In the genomic region with DNA sequence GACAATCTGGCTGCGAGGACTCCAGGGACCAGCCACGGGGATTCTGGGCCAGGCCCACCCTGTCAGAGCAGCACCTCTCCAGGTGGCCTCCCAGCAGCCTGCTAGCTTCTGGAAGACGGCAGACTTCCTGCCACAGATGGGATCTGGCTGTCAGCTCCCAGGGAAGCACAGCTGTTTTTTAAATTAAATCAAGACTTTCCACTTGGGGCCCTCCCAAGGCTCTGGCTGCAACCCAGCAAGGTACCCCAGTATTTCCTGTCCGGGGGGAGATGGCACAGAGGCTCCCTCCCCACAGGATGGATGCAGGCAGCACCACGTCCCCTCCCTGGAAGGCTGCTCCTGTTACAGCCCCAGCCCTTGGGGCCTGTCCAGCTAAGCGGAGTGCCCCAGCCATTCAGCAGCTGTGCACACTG, we compare ENCODE assay signal across 16 cellular contexts. TPM values are rescaled to one million over a fixed set of nuclear protein-coding genes. Genes with fewer than 3 reads are reported as not detected.
DNase-seq lines count a peak whose midpoint lies in the region; ATAC-seq and TF ChIP-seq lines count a peak whose summit lies in the region.
"Had no signal": no experiment of that assay in that cellular context is flagged by ENCODE, and none has a peak within 500 bp of the region (broad histone marks: within the 10 kb centered on the region; RNA-seq: fewer than 3 reads in every experiment).

No MANE protein-coding gene starts in this region.

- H2BK15ac ChIP-seq in mesenchymal stem cell (ENCODE audit: low read depth, poor library complexity, severe bottlenecking): peak overlapping the region; percentile 34

- H3K4me3 ChIP-seq in coronary artery (peak overlapping the region; percentile 39), mesenchymal stem cell (ENCODE audit: insufficient read depth in 1 of 2, low read depth in 1 of 2, low read length in 2 of 2) (no peak overlapping the region), stomach smooth muscle (ENCODE audit: low read length in 2 of 2) (peak overlapping the region in 1 of 2 donors; percentile 44)

- peak overlapping the region; percentile 70 for H4K8ac ChIP-seq in mesenchymal stem cell (ENCODE audit: low read length)

- H3K18ac ChIP-seq in mesenchymal stem cell (ENCODE audit: low read depth in 1 of 2, low read length in 2 of 2): peak overlapping the region; percentile 39 to 74

- H3K36me3 Mint-ChIP-seq in activated T-helper 2 cell treated with anti-CD3 and anti-CD28 coated beads, Interferon-gamma antibody, Interleukin-2, Interleukin-4, amounts not matched to agents 10 μg/mL and 5 μg/mL and 100 μg/mL, durations not matched to agents 14 hours and 24 hours and 36 hours (ENCODE audit: low read depth): peaks cover 55% of the 10 kb centered on the region

- no peak overlapping the region for H2AFZ ChIP-seq in mesenchymal stem cell (ENCODE audit: low read depth, low read length)

- H4K91ac ChIP-seq in mesenchymal stem cell (ENCODE audit: low read length): peak overlapping the region; percentile 62

- H3K14ac ChIP-seq in mesenchymal stem cell (ENCODE audit: low read length in 2 of 2): peak overlapping the region in 1 of 2 experiments; percentile 68

- no peak overlapping the region for H2BK120ac ChIP-seq in mesenchymal stem cell (ENCODE audit: low read depth, low read length)

- DNase-seq in NCI-H2171 treated with DMSO at 0.1 percent for 48 hours (lab: John Stamatoyannopoulos, UW) (peak; percentile 95), coronary artery (ENCODE audit: low spot score) (no peak), mesenchymal stem cell (no peak), dedifferentiated amniotic fluid mesenchymal stem cell (ENCODE audit: extremely low spot score) (no peak), COLO668 (lab: John Stamatoyannopoulos, UW; ENCODE audit: unreplicated experiment) (no peak)
- DNase-seq in activated T-helper 2 cell treated with anti-CD3 and anti-CD28 coated beads, Interferon-gamma antibody, Interleukin-2, Interleukin-4, amounts not matched to agents 10 μg/mL and 5 μg/mL and 100 μg/mL, durations not matched to agents 14 hours and 24 hours and 36 hours (ENCODE audit: low spot score): no peak
- DNase-seq: activated T-cell treated with anti-CD3 and anti-CD28 coated beads for 4 hours; CD4-positive, CD25-positive, alpha-beta regulatory T cell; foreskin fibroblast; KBM-7; NCI-H1105; stimulated activated CD4-positive, alpha-beta T cell treated with anti-CD3 and anti-CD28 coated beads, Interleukin-4, amount 100 ng/mL, for 24 hours had no signal

- peaks cover 18% of the 10 kb centered on the region for H3K4me1 Mint-ChIP-seq in activated T-helper 2 cell treated with anti-CD3 and anti-CD28 coated beads, Interferon-gamma antibody, Interleukin-2, Interleukin-4, amounts not matched to agents 10 μg/mL and 5 μg/mL and 100 μg/mL, durations not matched to agents 14 hours and 24 hours and 36 hours (ENCODE audit: low read depth)

- peaks cover 73 to 88% of the 10 kb centered on the region in 2 experiments for H3K36me3 ChIP-seq in mesenchymal stem cell (ENCODE audit: control insufficient read depth in 1 of 2, insufficient read depth in 2 of 2, low read depth in 1 of 2, low read length in 2 of 2)
- H3K36me3 ChIP-seq in stomach smooth muscle (ENCODE audit: control insufficient read depth in 2 of 2, insufficient read depth in 2 of 2, low read length in 2 of 2): peaks cover 47 to 56% of the 10 kb centered on the region in 2 donors

- H3K23ac ChIP-seq in mesenchymal stem cell (ENCODE audit: low read length in 2 of 2): no peak overlapping the region

- H3K9ac ChIP-seq in mesenchymal stem cell (ENCODE audit: low read length) (no peak overlapping the region), stomach smooth muscle (ENCODE audit: low read length in 2 of 2) (peak overlapping the region; percentile 74 to 81)

- no peak overlapping the region for H2BK12ac ChIP-seq in mesenchymal stem cell (ENCODE audit: low read length in 2 of 2)

- H3K79me1 ChIP-seq in mesenchymal stem cell (replicated peaks; ENCODE audit: low read length, poor library complexity, severe bottlenecking): peaks cover 3% of the 10 kb centered on the region

- H3K4me1 ChIP-seq in mesenchymal stem cell (ENCODE audit: control insufficient read depth, insufficient read depth, low read depth, low read length) (peaks cover 31% of the 10 kb centered on the region), stomach smooth muscle (ENCODE audit: control insufficient read depth, insufficient read depth, low read length) (peaks cover 79% of the 10 kb centered on the region)

- H3K9me3 Mint-ChIP-seq in activated T-helper 2 cell treated with anti-CD3 and anti-CD28 coated beads, Interferon-gamma antibody, Interleukin-2, Interleukin-4, amounts not matched to agents 10 μg/mL and 5 μg/mL and 100 μg/mL, durations not matched to agents 14 hours and 24 hours and 36 hours: peaks cover 16% of the 10 kb centered on the region

- H3K27ac Mint-ChIP-seq in activated T-helper 2 cell treated with anti-CD3 and anti-CD28 coated beads, Interferon-gamma antibody, Interleukin-2, Interleukin-4, amounts not matched to agents 10 μg/mL and 5 μg/mL and 100 μg/mL, durations not matched to agents 14 hours and 24 hours and 36 hours: no peak overlapping the region
- H3K27ac Mint-ChIP-seq: T-helper 1 cell treated with Interleukin-12 subunit alpha and Interleukin-12 subunit beta and Interleukin-4 antibody, amounts not matched to agents 30 μg/mL and 1 μg/mL, for 36 hours had no signal

- H3K27me3 ChIP-seq in mesenchymal stem cell (ENCODE audit: control insufficient read depth in 1 of 2, insufficient read depth in 1 of 2, low read length in 2 of 2) (no peaks in the 10 kb centered on the region), stomach smooth muscle (ENCODE audit: control insufficient read depth in 1 of 2, insufficient read depth in 2 of 2, low read length in 2 of 2) (no peaks in the 10 kb centered on the region)

- ATAC-seq in activated CD4-positive, CD25-positive, alpha-beta regulatory T cell treated with anti-CD3 and anti-CD28 coated beads, Interleukin-2, amount 50 U/mL, for 24 hours: no peak
- ATAC-seq: Panc1 had no signal

- H3K27ac ChIP-seq in coronary artery: peak overlapping the region; percentile 82 to 91
- peak overlapping the region; percentile 4 for H3K27ac ChIP-seq in mesenchymal stem cell (ENCODE audit: low read length, poor library complexity, severe bottlenecking)
- peak overlapping the region; percentile 95 for H3K27ac ChIP-seq in stomach smooth muscle (ENCODE audit: low read length)

- no peaks in the 10 kb centered on the region for H3K27me3 Mint-ChIP-seq in activated T-helper 2 cell treated with anti-CD3 and anti-CD28 coated beads, Interferon-gamma antibody, Interleukin-2, Interleukin-4, amounts not matched to agents 10 μg/mL and 5 μg/mL and 100 μg/mL, durations not matched to agents 14 hours and 24 hours and 36 hours (ENCODE audit: low read depth)
- H3K27me3 Mint-ChIP-seq: CD4-positive, CD25-positive, alpha-beta regulatory T cell had no signal

- intact Hi-C loops in activated T-helper 2 cell treated with anti-CD3 and anti-CD28 coated beads, Interferon-gamma antibody, Interleukin-2, Interleukin-4, amounts not matched to agents 10 μg/mL and 5 μg/mL and 100 μg/mL, durations not matched to agents 14 hours and 24 hours and 36 hours (cut with micrococcal nuclease): no loop called here

- H3K4ac ChIP-seq in mesenchymal stem cell (ENCODE audit: low read depth in 1 of 2, low read length in 2 of 2): peak overlapping the region in 1 of 2 experiments; percentile 26

- H2AK5ac ChIP-seq in mesenchymal stem cell (ENCODE audit: low read length, severe bottlenecking): peak overlapping the region; percentile 2

- H3K4me2 ChIP-seq in mesenchymal stem cell (ENCODE audit: low read length, poor library complexity, severe bottlenecking): no peak overlapping the region

- H3K9me3 ChIP-seq in mesenchymal stem cell (ENCODE audit: control insufficient read depth, low read length) (peaks cover 6% of the 10 kb centered on the region), stomach smooth muscle (ENCODE audit: control insufficient read depth in 2 of 2, low read length in 2 of 2) (peaks cover 0 to 5% of the 10 kb centered on the region in 2 donors)

- WGBS in mesenchymal stem cell: 48% methylated on average over 6 of the region's 6 CpGs

- no peak for TF ChIP-seq CTCF in coronary artery (IDR thresholded peaks at IDR 0.05)

- no peak overlapping the region for H2BK5ac ChIP-seq in mesenchymal stem cell (ENCODE audit: low read depth, low read length, poor library complexity, severe bottlenecking)

- no peak overlapping the region for H3K4me3 Mint-ChIP-seq in activated T-helper 2 cell treated with anti-CD3 and anti-CD28 coated beads, Interferon-gamma antibody, Interleukin-2, Interleukin-4, amounts not matched to agents 10 μg/mL and 5 μg/mL and 100 μg/mL, durations not matched to agents 14 hours and 24 hours and 36 hours (ENCODE audit: low read depth)
- H3K4me3 Mint-ChIP-seq: CD4-positive, CD25-positive, alpha-beta regulatory T cell; T-helper 1 cell treated with Interleukin-12 subunit alpha and Interleukin-12 subunit beta and Interleukin-4 antibody, amounts not matched to agents 30 μg/mL and 1 μg/mL, for 36 hours had no signal

RNA-seq across cellular contexts. Expression of gene ACTN1, which starts 56.9 kb away (rescaled TPM):
- polyA plus RNA-seq in mesenchymal stem cell (2013, experiment 1 of 2): 359 TPM
- 344 TPM for polyA plus RNA-seq in mesenchymal stem cell (2013, experiment 2 of 2)
- 133 and 134 TPM in 2 replicates for total RNA-seq in activated T-helper 2 cell treated with anti-CD3 and anti-CD28 coated beads, Interferon-gamma antibody, Interleukin-2, Interleukin-4, amounts not matched to agents 10 μg/mL and 5 μg/mL and 100 μg/mL, durations not matched to agents 14 hours and 24 hours and 36 hours

Comparison
In these comparisons a context has a peak if more than half of its experiments do, and no peak if none do; other contexts are left out.
1. H3K27ac ChIP-seq: peak in every context shown above with its lines; median percentile 95 in stomach smooth muscle; 86 in coronary artery; 4 in mesenchymal stem cell.